11 cellular contexts compared by ENCODE assay signal in the genomic region with DNA sequence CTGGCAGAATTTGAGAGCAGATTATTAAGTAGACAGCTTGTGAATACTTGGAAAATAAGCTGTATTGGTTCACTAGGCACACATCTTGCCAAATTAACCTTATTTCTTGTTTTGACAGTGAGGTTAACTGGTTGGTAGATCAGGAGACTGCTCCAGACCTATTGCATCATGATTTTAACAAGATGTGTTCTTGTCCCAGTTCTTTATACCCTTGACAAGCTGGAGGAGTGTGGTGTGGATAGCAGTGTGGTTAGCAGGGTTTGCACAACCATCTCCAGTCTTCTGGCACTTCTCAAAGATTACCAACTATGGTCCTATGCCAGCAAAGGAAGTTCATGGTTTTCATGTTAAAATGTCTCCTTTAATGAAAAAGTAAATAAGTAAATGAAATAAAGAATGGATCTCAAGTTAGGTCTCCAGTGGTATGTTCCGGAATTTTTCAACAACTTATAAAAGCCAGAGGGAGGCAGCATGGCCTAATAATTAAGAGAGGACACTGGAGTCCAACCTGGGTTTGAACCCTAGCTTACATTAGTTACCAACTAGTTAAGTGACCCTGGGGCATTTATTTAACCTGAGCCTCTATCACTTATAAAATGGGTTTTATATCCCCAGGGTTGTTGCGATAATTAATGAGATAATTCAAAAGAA. TPM values are rescaled to one million over a fixed set of nuclear protein-coding genes. Genes with fewer than 3 reads are reported as not detected.
DNase-seq lines count a peak whose midpoint lies in the region; ATAC-seq and TF ChIP-seq lines count a peak whose summit lies in the region.
"Had no signal": no experiment of that assay in that cellular context is flagged by ENCODE, and none has a peak within 500 bp of the region (broad histone marks: within the 10 kb centered on the region; RNA-seq: fewer than 3 reads in every experiment).

No MANE protein-coding gene starts in this region.

- no peak overlapping the region for H3K23ac ChIP-seq in IMR-90 (ENCODE audit: low read depth, low read length)

- H3K79me1 ChIP-seq in IMR-90 (ENCODE audit: low read depth in 1 of 2, low read length in 2 of 2), result no peaks in the 10 kb centered on the region

- H3K18ac ChIP-seq in IMR-90 (ENCODE audit: low read depth, low read length), result no peak overlapping the region

- BruUV-seq in IMR-90 (replicated peaks; lab: Mats Ljungman, UMichigan), result no TSS peak

- intact Hi-C loops in IMR-90 (cut with micrococcal nuclease), result loop anchor here (5.0 kb wide), 1 partner anchor 203 kb away; no protein-coding TSS in a partner anchor

- H4K20me1 ChIP-seq in IMR-90 (ENCODE audit: insufficient read depth, low read length), result no peaks in the 10 kb centered on the region

- H3K27me3 ChIP-seq in IMR-90 (ENCODE audit: control insufficient read depth, insufficient read depth, low read length) (peaks cover 47% of the 10 kb centered on the region), liver (ENCODE audit: control insufficient read depth in 4 of 4, insufficient read depth in 4 of 4, low read length in 3 of 4) (no peaks in the 10 kb centered on the region), Peyer's patch (no peaks in the 10 kb centered on the region)

- no peak overlapping the region for H2AK9ac ChIP-seq in IMR-90 (replicated peaks; ENCODE audit: low read depth, low read length, poor library complexity)

- TF ChIP-seq RAD21 in IMR-90 (IDR thresholded peaks at IDR 0.05; ENCODE audit: low read length) (no peak), liver (IDR thresholded peaks at IDR 0.05) (peak; percentile 66 to 68)

- H2AFZ ChIP-seq in IMR-90 (replicated peaks; ENCODE audit: low read length, poor library complexity), result no peak overlapping the region

- no peak for TF ChIP-seq CTCF in IMR-90 (conservative IDR thresholded peaks at IDR 0.05; ENCODE audit: low read depth, low read length)
- no peak for TF ChIP-seq CTCF in cardiac fibroblast (IDR thresholded peaks at IDR 0.05; ENCODE audit: low read depth, low read length)
- TF ChIP-seq CTCF in liver (IDR thresholded peaks at IDR 0.05; ENCODE audit: low read depth, low read length, missing input control), result peak; percentile 24
- TF ChIP-seq CTCF in Peyer's patch (IDR thresholded peaks at IDR 0.05), result peak in 1 of 6 experiments; percentile 4

- H3K56ac ChIP-seq in IMR-90 (ENCODE audit: extremely low read depth, insufficient read depth, low read length), result no peak overlapping the region

- H4K8ac ChIP-seq in IMR-90 (ENCODE audit: low read depth in 2 of 2, low read length in 2 of 2), result no peak overlapping the region

- H4K91ac ChIP-seq in IMR-90 (ENCODE audit: insufficient read depth, low read depth, low read length), result no peak overlapping the region

- no peak overlapping the region for H3K4me3 ChIP-seq in IMR-90 (ENCODE audit: insufficient read depth, low read depth, low read length)
- no peak overlapping the region for H3K4me3 ChIP-seq in cardiac fibroblast (replicated peaks in 1 of 2; ENCODE audit: low read depth in 2 of 2, low read length in 2 of 2)
- H3K4me3 ChIP-seq in liver (ENCODE audit: low read depth in 1 of 3, low read length in 3 of 3), result no peak overlapping the region
- H3K4me3 ChIP-seq in Peyer's patch, result no peak overlapping the region

- DNase-seq in AML-193 (lab: John Stamatoyannopoulos, UW) (peak; percentile 57 to 71), IMR-90 (no peak), cardiac fibroblast (ENCODE audit: low read depth in 2 of 2) (peak; percentile 35 to 85), Peyer's patch (no peak)
- no peak for DNase-seq in stimulated activated CD4-positive, alpha-beta T cell treated with anti-CD3 and anti-CD28 coated beads, Interleukin-4, amount 100 ng/mL, for 4 hours
- DNase-seq: activated CD4-positive, alpha-beta T cell treated with anti-CD3 and anti-CD28 coated beads, Interleukin-2, amount 50 U/mL, for 1 hour; activated naive CD4-positive, alpha-beta T cell treated with anti-CD3 and anti-CD28 coated beads, Interleukin-2, amount 10 ng/mL, durations not matched to agents 7 days and 5 days; NCI-H187 treated with DMSO at 0.1 percent for 48 hours had no signal

- no peak overlapping the region for H3K4me2 ChIP-seq in IMR-90 (ENCODE audit: low read depth, low read length)

- in situ Hi-C loops in IMR-90 (cut with MboI; ENCODE audit: low sequenced_read_pairs), result no loop called here

- H3K14ac ChIP-seq in IMR-90 (replicated peaks; ENCODE audit: low read depth, low read length), result no peak overlapping the region

- no peak overlapping the region for H2AK5ac ChIP-seq in IMR-90 (ENCODE audit: low read depth, low read length)

- H3K4me1 ChIP-seq in IMR-90 (ENCODE audit: control insufficient read depth, insufficient read depth, low read length) (peaks cover 2% of the 10 kb centered on the region; the same call in 1 of the 2 replicates), liver (ENCODE audit: control insufficient read depth in 4 of 4, insufficient read depth in 4 of 4, low read length in 3 of 4) (no peaks in the 10 kb centered on the region), Peyer's patch (no peaks in the 10 kb centered on the region)

- no peak overlapping the region for H2BK15ac ChIP-seq in IMR-90 (ENCODE audit: low read depth, low read length)

- no peak overlapping the region for H4K5ac ChIP-seq in IMR-90 (ENCODE audit: low read depth, low read length)

- no peaks in the 10 kb centered on the region for H3K9me1 ChIP-seq in IMR-90 (ENCODE audit: insufficient read depth, low read length)

- no peak overlapping the region for H2BK20ac ChIP-seq in IMR-90 (ENCODE audit: low read depth, low read length)

- no peaks in the 10 kb centered on the region for H3K36me3 ChIP-seq in IMR-90 (ENCODE audit: control insufficient read depth, insufficient read depth, low read length)
- no peaks in the 10 kb centered on the region for H3K36me3 ChIP-seq in liver (ENCODE audit: control insufficient read depth in 4 of 4, insufficient read depth in 3 of 4, low read depth in 1 of 4, low read length in 3 of 4)
- no peaks in the 10 kb centered on the region for H3K36me3 ChIP-seq in Peyer's patch

- no peak overlapping the region for H3K4ac ChIP-seq in IMR-90 (ENCODE audit: low read depth, low read length)

- H3K27ac ChIP-seq in IMR-90 (ENCODE audit: insufficient read depth, low read length), result no peak overlapping the region
- no peak overlapping the region for H3K27ac ChIP-seq in liver (ENCODE audit: low read depth in 1 of 2, low read length in 2 of 2)
- no peak overlapping the region for H3K27ac ChIP-seq in Peyer's patch

- WGBS in IMR-90 (ENCODE audit: extremely low coverage in 2 of 2, insufficient read length in 1 of 2), 2 experiments, result no CpG with 5 or more reads among the region's 2 CpGs
- WGBS in liver, result 88% methylated on average over 2 of the region's 2 CpGs

- CTCF ChIA-PET in IMR-90 (lab: Yijun Ruan, JAX), result interaction anchor here (2.4 kb wide), 1 partner anchor 547 kb away, joined by 6 read pairs; no protein-coding TSS in a partner anchor

- H3K9ac ChIP-seq in IMR-90 (ENCODE audit: low read depth, low read length) (no peak overlapping the region), liver (ENCODE audit: low read depth in 1 of 2, low read length in 2 of 2) (no peak overlapping the region)

- no peak overlapping the region for H2BK5ac ChIP-seq in IMR-90 (ENCODE audit: low read depth, low read length, poor library complexity, severe bottlenecking)

- peak; percentile 50 for ATAC-seq in IMR-90 (ENCODE audit: low read depth)
- ATAC-seq in HG02588 (IDR thresholded peaks at IDR 0.05; ENCODE audit: unreplicated experiment), result no peak
- no peak for ATAC-seq in GM19324 (IDR thresholded peaks at IDR 0.05; ENCODE audit: low FRiP score, unreplicated experiment)

- H2BK120ac ChIP-seq in IMR-90 (ENCODE audit: low read depth, low read length), result no peak overlapping the region

- dilution Hi-C loops in IMR-90 (cut with HindIII; ENCODE audit: low sequenced_read_pairs, unreplicated experiment), result no loop called here

- H3K9me3 ChIP-seq in IMR-90 (ENCODE audit: control insufficient read depth, insufficient read depth, low read length) (no peaks in the 10 kb centered on the region), liver (ENCODE audit: control insufficient read depth in 4 of 4, low read length in 3 of 4) (no peaks in the 10 kb centered on the region), Peyer's patch (no peaks in the 10 kb centered on the region)

- TF ChIP-seq POLR2A in IMR-90 (IDR thresholded peaks at IDR 0.05; ENCODE audit: low read depth, low read length) (no peak), Peyer's patch (IDR thresholded peaks at IDR 0.05) (no peak)

- POLR2A ChIA-PET in IMR-90 (lab: Charles Lee; ENCODE audit: unreplicated experiment), result no interaction called here

TF ChIP-seq in IMR-90, 13 proteins besides CTCF, POLR2A, EP300 and RAD21:
- no peak for TF ChIP-seq MXI1 (IDR thresholded peaks at IDR 0.05; ENCODE audit: borderline replicate concordance, low read depth, low read length)
- peak; percentile 69 for TF ChIP-seq CEBPB (IDR thresholded peaks at IDR 0.05; ENCODE audit: low read depth, low read length)

RNA-seq across cellular contexts. Expression of gene DDX20, which starts 34.1 kb away (rescaled TPM):
- total RNA-seq in IMR-90 (2012; rRNA removed) (10.9 and 14.2 TPM in 2 replicates), liver (1 to 10 TPM; 6.6 to 8.6 TPM), Peyer's patch (10 to 100 TPM; 13.5 to 34.7 (median 22.5) TPM)
- polyA plus RNA-seq in IMR-90 (2012; rRNA removed) (4.4 and 5.7 TPM in 2 replicates), liver (1 to 10 TPM; 2.3 to 2.7 TPM)
- 1.1 and 1.5 TPM in 2 replicates for polyA plus RNA-seq in IMR-90 (2012; cell fraction: cytosol; rRNA removed)
- polyA plus RNA-seq in IMR-90 (2012; cell fraction: nucleus; rRNA removed; ENCODE audit: low replicate concordance), result 3.2 and 8.6 TPM in 2 replicates

RNA-seq across cellular contexts. Expression of gene INKA2, which starts 50.6 kb away (rescaled TPM):
- 1.7 and 2.2 TPM in 2 replicates for total RNA-seq in IMR-90 (2012; rRNA removed)
- polyA plus RNA-seq in IMR-90 (2012; rRNA removed), result 1.3 and 2.6 TPM in 2 replicates
- 0.66 and 2.2 TPM in 2 replicates for polyA plus RNA-seq in IMR-90 (2012; cell fraction: cytosol; rRNA removed)
- 2.8 and 5.6 TPM in 2 replicates for polyA plus RNA-seq in IMR-90 (2012; cell fraction: nucleus; rRNA removed; ENCODE audit: low replicate concordance)
- total RNA-seq in liver, result under 1 TPM; 0.51 to 0.67 TPM
- under 1 TPM; 0.26 to 0.52 TPM for polyA plus RNA-seq in liver
- 1 to 10 TPM in 2 of 4 donors, under 1 TPM in 1, not detected in 1; 0.88 to 2.3 (median 2.0) TPM for total RNA-seq in Peyer's patch

Comparison
In these comparisons a context has a peak if more than half of its experiments do, and no peak if none do; other contexts are left out.
1. DNase-seq: peak in AML-193 (2 of 2) and cardiac fibroblast (2 of 2); none in IMR-90 (single experiment), stimulated activated CD4-positive, alpha-beta T cell treated with anti-CD3 and anti-CD28 coated beads, Interleukin-4, amount 100 ng/mL, for 4 hours (0 of 2) and Peyer's patch (0 of 3).